1 cellular context compared by ENCODE assay signal in the genomic region with DNA sequence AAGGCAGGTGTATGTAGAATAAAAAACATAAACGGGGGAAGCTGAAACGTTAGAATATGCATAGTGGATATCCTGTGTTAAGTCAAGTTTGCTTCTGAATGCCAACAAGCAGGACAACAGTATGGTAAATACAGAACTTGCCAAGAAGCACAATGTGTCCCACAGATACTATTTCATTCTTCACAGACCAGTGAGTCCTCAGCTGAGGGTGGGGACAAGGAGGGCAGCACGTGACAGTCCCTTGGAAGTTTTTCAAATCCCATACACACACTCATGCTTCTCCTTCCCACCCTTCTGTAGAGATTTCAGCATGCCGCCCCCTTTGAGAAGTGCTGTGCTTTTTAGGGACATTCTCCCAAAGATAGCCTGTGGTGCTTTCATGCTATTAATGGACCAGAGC.
TF ChIP-seq lines count a peak whose summit lies in the region.

No MANE protein-coding gene starts in this region.

TF ChIP-seq in endothelial cell of umbilical vein, 7 proteins besides CTCF, POLR2A, EP300 and RAD21 (continued from another document):
- no peak for TF ChIP-seq MAX (IDR thresholded peaks at IDR 0.05; ENCODE audit: insufficient read depth, insufficient read length)
- TF ChIP-seq POLR2AphosphoS5 (IDR thresholded peaks at IDR 0.05; ENCODE audit: insufficient read depth, low read depth, low read length): no peak
- TF ChIP-seq FOS (IDR thresholded peaks at IDR 0.05; ENCODE audit: borderline replicate concordance, insufficient read depth, low read length): no peak
- TF ChIP-seq GATA2 (IDR thresholded peaks at IDR 0.05; ENCODE audit: insufficient read depth, insufficient read length, low read depth, low read length): no peak
- TF ChIP-seq EZH2 (IDR thresholded peaks at IDR 0.05; ENCODE audit: borderline replicate concordance, low read depth, low read length, severe bottlenecking): no peak
